Comparison of ENCODE assay signal across 1 cellular context in the genomic region with DNA sequence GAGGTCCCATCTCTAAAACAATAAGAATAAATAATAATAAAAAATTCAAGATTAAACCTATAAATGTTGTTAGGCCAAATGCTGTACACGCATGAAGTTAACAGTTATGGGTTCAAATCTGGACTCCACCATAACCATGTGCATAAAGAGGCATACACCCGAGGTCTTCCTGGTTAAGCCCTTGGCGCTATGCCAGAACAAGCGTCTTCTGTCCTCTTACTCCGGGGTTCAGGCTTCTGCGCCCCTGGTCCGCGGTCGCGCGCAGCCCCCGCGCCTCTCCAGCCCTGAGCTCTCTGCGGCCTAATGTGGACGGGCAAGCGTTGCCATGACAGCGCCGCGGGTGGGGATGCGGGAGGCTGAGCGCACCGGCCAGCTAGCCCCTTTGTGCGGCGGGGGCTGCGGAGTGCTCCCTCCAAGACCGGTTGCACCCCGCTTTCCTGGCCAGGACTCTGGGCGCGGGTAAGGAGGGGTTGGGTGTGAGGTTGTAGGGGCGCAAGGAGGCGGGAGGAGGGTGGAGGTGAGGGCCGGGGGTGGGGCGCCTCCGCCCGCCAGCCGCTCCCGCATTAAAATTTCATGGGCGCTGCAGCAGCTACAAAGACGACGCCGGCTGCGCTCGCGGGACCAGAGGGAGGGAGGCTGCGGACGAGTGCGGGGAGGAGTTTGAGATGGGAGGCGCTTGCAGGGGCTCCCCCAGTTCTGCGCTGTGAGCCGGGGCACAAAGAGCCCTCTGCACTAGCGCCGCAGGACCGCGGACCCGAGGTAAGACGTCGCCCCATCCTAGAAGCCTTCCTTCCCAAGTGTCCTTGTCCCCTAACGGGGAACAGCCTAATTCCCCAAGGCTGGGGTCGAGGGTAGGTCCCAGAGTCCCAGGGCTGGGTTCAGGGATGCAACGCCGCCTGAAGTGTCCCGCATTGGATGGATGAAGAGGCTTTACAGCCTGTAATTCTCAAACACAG.
TF ChIP-seq lines count a peak whose summit lies in the region.

A gene (plus strand): TSS at position 693 of the 956 bp plus-strand sequence.

TF ChIP-seq in H1, 55 proteins besides CTCF, POLR2A, EP300 and RAD21:
- TF ChIP-seq GTF2F1 (IDR thresholded peaks at IDR 0.05; ENCODE audit: borderline replicate concordance, low read depth, low read length) (no peak), CTBP2 (IDR thresholded peaks at IDR 0.05; ENCODE audit: borderline replicate concordance, insufficient read depth, insufficient read length, low read length) (no peak), TAF7 (optimal IDR thresholded peaks at IDR 0.05; ENCODE audit: borderline replicate concordance, low read depth, low read length) (no peak), ASH2L (IDR thresholded peaks at IDR 0.05; ENCODE audit: low read length) (peak; percentile 45), NRF1 (IDR thresholded peaks at IDR 0.05; ENCODE audit: low read depth, low read length) (no peak), JUND (IDR thresholded peaks at IDR 0.05; ENCODE audit: low read length) (no peak), KDM1A (IDR thresholded peaks at IDR 0.05; ENCODE audit: borderline replicate concordance, low read length) (no peak), RBBP5 (IDR thresholded peaks at IDR 0.05; ENCODE audit: borderline replicate concordance, low read depth, low read length) (peak; percentile 42; the same call in 1 of the 2 replicates), RNF2 (IDR thresholded peaks at IDR 0.05; ENCODE audit: borderline replicate concordance, low read depth, low read length, missing control alignments, poor library complexity, severe bottlenecking) (no peak), MAFK (IDR thresholded peaks at IDR 0.05; ENCODE audit: low read depth, low read length) (no peak), KDM5A (IDR thresholded peaks at IDR 0.05; ENCODE audit: low read length) (no peak), CREB1 (IDR thresholded peaks at IDR 0.05) (peak; percentile 10; the same call in 1 of the 2 replicates), CEBPB (IDR thresholded peaks at IDR 0.05; ENCODE audit: low read depth, low read length) (no peak), TAF1 (IDR thresholded peaks at IDR 0.05; ENCODE audit: low read depth, low read length) (peak; percentile 75), PHF8 (conservative IDR thresholded peaks at IDR 0.05; ENCODE audit: low read depth, low read length) (peak; percentile 34; the same call in 1 of the 2 replicates), POLR2AphosphoS5 (IDR thresholded peaks at IDR 0.05; ENCODE audit: low read depth, low read length) (no peak), SRF (IDR thresholded peaks at IDR 0.05; ENCODE audit: low read depth, low read length) (no peak), SUZ12 (IDR thresholded peaks at IDR 0.05; ENCODE audit: low read length) (no peak), HDAC6 (IDR thresholded peaks at IDR 0.05; ENCODE audit: low read depth, low read length) (no peak), CHD1 (IDR thresholded peaks at IDR 0.05; ENCODE audit: low read depth, low read length) (no peak), BCL11A (IDR thresholded peaks at IDR 0.05; ENCODE audit: low read depth in 2 of 2, low read length in 2 of 2) (no peak), SP1 (IDR thresholded peaks at IDR 0.05; ENCODE audit: low read depth, low read length) (no peak), EZH2 (IDR thresholded peaks at IDR 0.05; ENCODE audit: low read depth, low read length, severe bottlenecking) (no peak), TBP (IDR thresholded peaks at IDR 0.05; ENCODE audit: low read depth, low read length) (no peak; the same call in none of the 2 replicates)
- TF ChIP-seq, protein P1, sequence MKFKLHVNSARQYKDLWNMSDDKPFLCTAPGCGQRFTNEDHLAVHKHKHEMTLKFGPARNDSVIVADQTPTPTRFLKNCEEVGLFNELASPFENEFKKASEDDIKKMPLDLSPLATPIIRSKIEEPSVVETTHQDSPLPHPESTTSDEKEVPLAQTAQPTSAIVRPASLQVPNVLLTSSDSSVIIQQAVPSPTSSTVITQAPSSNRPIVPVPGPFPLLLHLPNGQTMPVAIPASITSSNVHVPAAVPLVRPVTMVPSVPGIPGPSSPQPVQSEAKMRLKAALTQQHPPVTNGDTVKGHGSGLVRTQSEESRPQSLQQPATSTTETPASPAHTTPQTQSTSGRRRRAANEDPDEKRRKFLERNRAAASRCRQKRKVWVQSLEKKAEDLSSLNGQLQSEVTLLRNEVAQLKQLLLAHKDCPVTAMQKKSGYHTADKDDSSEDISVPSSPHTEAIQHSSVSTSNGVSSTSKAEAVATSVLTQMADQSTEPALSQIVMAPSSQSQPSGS (IDR thresholded peaks at IDR 0.05; ENCODE audit: low read length) = no peak
- TF ChIP-seq, protein P2, sequence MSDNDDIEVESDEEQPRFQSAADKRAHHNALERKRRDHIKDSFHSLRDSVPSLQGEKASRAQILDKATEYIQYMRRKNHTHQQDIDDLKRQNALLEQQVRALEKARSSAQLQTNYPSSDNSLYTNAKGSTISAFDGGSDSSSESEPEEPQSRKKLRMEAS (IDR thresholded peaks at IDR 0.05) = 0 out of 2 replicates have a peak, but pooled peaks have one; percentile 33
- TF ChIP-seq, protein P3, sequence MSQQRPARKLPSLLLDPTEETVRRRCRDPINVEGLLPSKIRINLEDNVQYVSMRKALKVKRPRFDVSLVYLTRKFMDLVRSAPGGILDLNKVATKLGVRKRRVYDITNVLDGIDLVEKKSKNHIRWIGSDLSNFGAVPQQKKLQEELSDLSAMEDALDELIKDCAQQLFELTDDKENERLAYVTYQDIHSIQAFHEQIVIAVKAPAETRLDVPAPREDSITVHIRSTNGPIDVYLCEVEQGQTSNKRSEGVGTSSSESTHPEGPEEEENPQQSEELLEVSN (IDR thresholded peaks at IDR 0.05) = 0 out of 2 replicates have a peak, but pooled peaks have one; percentile 9
- TF ChIP-seq, protein P4, sequence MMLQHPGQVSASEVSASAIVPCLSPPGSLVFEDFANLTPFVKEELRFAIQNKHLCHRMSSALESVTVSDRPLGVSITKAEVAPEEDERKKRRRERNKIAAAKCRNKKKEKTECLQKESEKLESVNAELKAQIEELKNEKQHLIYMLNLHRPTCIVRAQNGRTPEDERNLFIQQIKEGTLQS (IDR thresholded peaks at IDR 0.05; ENCODE audit: insufficient read depth, low read depth, low read length) = no peak
